ENCODE assay signal across 35 cellular contexts in the genomic region with DNA sequence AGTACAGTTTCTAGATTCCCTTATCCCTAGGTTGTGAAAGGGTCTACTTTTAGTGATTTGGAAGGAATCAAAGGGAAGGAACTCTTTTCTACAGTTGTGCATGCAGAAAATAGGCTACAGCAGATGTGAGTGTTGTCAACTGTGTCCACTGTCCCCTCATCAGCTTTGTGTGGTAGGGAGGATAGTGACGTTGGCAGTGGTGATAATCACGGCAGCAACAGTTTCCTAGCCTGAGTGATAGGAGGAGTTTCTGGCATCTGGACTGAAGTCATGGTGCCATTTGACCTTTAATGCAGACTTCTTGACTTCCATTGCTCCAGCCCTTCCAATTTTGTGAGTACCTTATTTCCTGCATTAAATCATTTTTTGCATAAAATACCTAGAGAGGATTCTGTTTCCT.
"Had no signal": no experiment of that assay in that cellular context is flagged by ENCODE, and none has a peak within 500 bp of the region (broad histone marks: within the 10 kb centered on the region; RNA-seq: fewer than 3 reads in every experiment).

No MANE protein-coding gene starts in this region.

- H3K4me2 ChIP-seq: KMS-11 had no signal

- H3K9ac ChIP-seq: KMS-11 had no signal

- H3K27me3 ChIP-seq: MG63 had no signal

- DNase-seq: Karpas-422, Kasumi-1, MG63, MM.1S, MV-4-11, NCI-H1048, NCI-H1092, NCI-H1092 treated with DMSO at 0.1 percent for 48 hours, NCI-H1105, NCI-H1105 treated with DMSO at 0.1 percent for 48 hours, NCI-H1417, NCI-H1417 treated with DMSO at 0.1 percent for 48 hours, NCI-H1436, NCI-H1436 treated with DMSO at 0.1 percent for 48 hours, NCI-H146, NCI-H1694 treated with DMSO at 0.1 percent for 48 hours, NCI-H187, NCI-H187 treated with DMSO at 0.1 percent for 48 hours, NCI-H1930, NCI-H2029, NCI-H2029 treated with DMSO at 0.1 percent for 48 hours, NCI-H2081, NCI-H2081 treated with DMSO at 0.1 percent for 48 hours, NCI-H2107, NCI-H2171, NCI-H2171 treated with DMSO at 0.1 percent for 48 hours, NCI-H2227 treated with DMSO at 0.1 percent for 48 hours, NCI-H226, NCI-H345, NCI-H446, NCI-H446 treated with DMSO at 0.1 percent for 48 hours, NCI-H510A, NCI-H510A treated with DMSO at 0.1 percent for 48 hours, NCI-H524 had no signal

- H3K27ac ChIP-seq: KMS-11 had no signal

- H3K9me3 ChIP-seq: MG63 had no signal

- H3K36me3 ChIP-seq: MG63 had no signal

- H3K4me3 ChIP-seq: MG63 had no signal
